Comparison of ENCODE assay signal across 22 cellular contexts in genomic region chr7:25786958-25787730, GRCh38.
DNase-seq lines count a peak whose midpoint lies in the region; ATAC-seq, FAIRE-seq and TF ChIP-seq lines count a peak whose summit lies in the region.
"Had no signal": no experiment of that assay in that cellular context is flagged by ENCODE, and none has a peak within 500 bp of the region (broad histone marks: within the 10 kb centered on the region; RNA-seq: fewer than 3 reads in every experiment).

No MANE protein-coding gene starts in this region.

- no peak overlapping the region for H3K4me2 ChIP-seq in mammary epithelial cell (ENCODE audit: insufficient read depth, low read depth, low read length)

- TF ChIP-seq CTCF in lower lobe of right lung (IDR thresholded peaks at IDR 0.05) = no peak
- TF ChIP-seq CTCF in mammary epithelial cell (conservative IDR thresholded peaks at IDR 0.05 in 1 of 2, IDR thresholded peaks at IDR 0.05 in 1 of 2; ENCODE audit: extremely low read depth in 1 of 2, insufficient read depth in 1 of 2, low read depth in 1 of 2, low read length in 2 of 2) = no peak
- TF ChIP-seq CTCF in Caco-2 (IDR thresholded peaks at IDR 0.05; ENCODE audit: insufficient read depth in 1 of 2, low read depth in 1 of 2, low read length in 1 of 2, severe bottlenecking in 1 of 2, unreplicated experiment in 1 of 2) = no peak

- H3K27me3 ChIP-seq in lower lobe of right lung (ENCODE audit: low read depth) (no peaks in the 10 kb centered on the region), stomach smooth muscle (ENCODE audit: control insufficient read depth in 1 of 2, insufficient read depth in 2 of 2, low read length in 2 of 2) (no peaks in the 10 kb centered on the region), mammary epithelial cell (ENCODE audit: insufficient read depth, low read length) (no peaks in the 10 kb centered on the region), Caco-2 (replicated peaks; ENCODE audit: control insufficient read depth, insufficient read depth, low read length) (no peaks in the 10 kb centered on the region; the same call in 1 of the 2 replicates)

- intact Hi-C loops in lower lobe of right lung (cut with DNase I) (no loop called here), mammary epithelial cell (cut with micrococcal nuclease) (no loop called here), Caco-2 (cut with micrococcal nuclease; ENCODE audit: unreplicated experiment) (no loop called here)

- no peaks in the 10 kb centered on the region for H4K20me1 ChIP-seq in mammary epithelial cell (ENCODE audit: insufficient read depth, low read length)

- ATAC-seq in lower lobe of right lung (peak in 1 of 2 donors; percentile 24), HG02610 (IDR thresholded peaks at IDR 0.05; ENCODE audit: unreplicated experiment) (no peak)
- ATAC-seq: K562; stimulated activated effector memory CD8-positive, alpha-beta T cell treated with anti-CD3 and anti-CD28 coated beads, Interleukin-12 subunit alpha, Interleukin-12 subunit beta, amount 100 ng/mL, for 72 hours had no signal

- POLR2A ChIA-PET in Caco-2 (lab: Charles Lee) = no interaction called here

- no TSS peak for BruUV-seq in mammary epithelial cell (replicated peaks; lab: Mats Ljungman, UMichigan)
- BruUV-seq in Caco-2 (replicated peaks; lab: Mats Ljungman, UMichigan) = no TSS peak

- H3K79me2 ChIP-seq in mammary epithelial cell (ENCODE audit: insufficient read depth, low read length) = no peaks in the 10 kb centered on the region

- CTCF ChIA-PET in mammary epithelial cell (lab: Charles Lee; ENCODE audit: low non-redundant PET) = no interaction called here
- CTCF ChIA-PET in Caco-2 (lab: Charles Lee) = no interaction called here

- in situ Hi-C loops in mammary epithelial cell (cut with MboI; ENCODE audit: low sequenced_read_pairs in 2 of 2) = no loop called here

- H3K4me3 ChIP-seq in lower lobe of right lung (no peak overlapping the region), stomach smooth muscle (ENCODE audit: low read length in 2 of 2) (no peak overlapping the region), mammary epithelial cell (replicated peaks in 1 of 3; ENCODE audit: insufficient read depth in 1 of 3, low read depth in 2 of 3, low read length in 3 of 3) (no peak overlapping the region), Caco-2 (ENCODE audit: low read depth, low read length) (no peak overlapping the region)
- H3K4me3 ChIP-seq: K562 had no signal

- H3K4me1 Mint-ChIP-seq in Caco-2 (ENCODE audit: low read depth, unreplicated experiment) = no peaks in the 10 kb centered on the region
- H3K4me1 Mint-ChIP-seq: immature natural killer cell; stimulated activated effector memory CD8-positive, alpha-beta T cell treated with anti-CD3 and anti-CD28 coated beads, Interleukin-12 subunit alpha, Interleukin-12 subunit beta, amount 100 ng/mL, for 72 hours had no signal

- H3K9ac ChIP-seq in stomach smooth muscle (ENCODE audit: low read length in 2 of 2) (no peak overlapping the region), mammary epithelial cell (ENCODE audit: insufficient read depth, low read length) (no peak overlapping the region)

- H3K4me1 ChIP-seq in lower lobe of right lung (no peaks in the 10 kb centered on the region), stomach smooth muscle (ENCODE audit: control insufficient read depth, insufficient read depth, low read length) (peaks cover 22% of the 10 kb centered on the region), mammary epithelial cell (ENCODE audit: insufficient read depth, low read length) (no peaks in the 10 kb centered on the region), Caco-2 (no peaks in the 10 kb centered on the region)

- WGBS in mammary epithelial cell (ENCODE audit: low coverage, missing lambda C conversion rate) = 62% methylated on average over 2 of the region's 2 CpGs

- peaks cover 20% of the 10 kb centered on the region for H3K27me3 Mint-ChIP-seq in Caco-2 (ENCODE audit: insufficient read depth, unreplicated experiment)

- H3K36me3 ChIP-seq in lower lobe of right lung = no peaks in the 10 kb centered on the region
- H3K36me3 ChIP-seq in stomach smooth muscle (ENCODE audit: control insufficient read depth in 2 of 2, insufficient read depth in 2 of 2, low read length in 2 of 2) = no peaks in the 10 kb centered on the region
- H3K36me3 ChIP-seq in mammary epithelial cell (ENCODE audit: insufficient read depth, low read length) = no peaks in the 10 kb centered on the region
- no peaks in the 10 kb centered on the region for H3K36me3 ChIP-seq in Caco-2 (ENCODE audit: control insufficient read depth, insufficient read depth, low read length)

- peak; percentile 11 for DNase-seq in GM03348 (ENCODE audit: low spot score)
- no peak for DNase-seq in lower lobe of right lung
- no peak for DNase-seq in mammary epithelial cell
- no peak for DNase-seq in Caco-2
- no peak for DNase-seq in activated T-cell treated with anti-CD3 and anti-CD28 coated beads, Interleukin-2, amount 50 U/mL, for 48 hours
- DNase-seq: activated CD4-positive, CD25-positive, alpha-beta regulatory T cell treated with anti-CD3 and anti-CD28 coated beads, Interleukin-2, amount 50 U/mL, for 72 hours; activated CD8-positive, alpha-beta memory T cell treated with anti-CD3 and anti-CD28 coated beads, Interleukin-2, amount 50 U/mL, for 4 hours; activated naive CD4-positive, alpha-beta T cell treated with anti-CD3 and anti-CD28 coated beads, Interleukin-2, amount 50 U/mL, for 16 hours; Calu3; HFFc6; immature natural killer cell; midbrain; NCI-H1105 treated with DMSO at 0.1 percent for 48 hours; NK-92 treated with Interleukin-12 subunit alpha and Interleukin-12 subunit beta, amount 100 ng/mL, for 24 hours; occipital lobe; SHP77 treated with DMSO at 0.1 percent for 48 hours had no signal

- no peak overlapping the region for H2AFZ ChIP-seq in mammary epithelial cell (ENCODE audit: low read depth, low read length)

- dilution Hi-C loops in mammary epithelial cell (cut with HindIII; ENCODE audit: low sequenced_read_pairs) = no loop called here

- H3K27ac Mint-ChIP-seq in Caco-2 (ENCODE audit: unreplicated experiment) = no peak overlapping the region
- H3K27ac Mint-ChIP-seq: HFFc6; immature natural killer cell; stimulated activated effector memory CD8-positive, alpha-beta T cell treated with anti-CD3 and anti-CD28 coated beads, Interleukin-12 subunit alpha, Interleukin-12 subunit beta, amount 100 ng/mL, for 72 hours had no signal

- H3K9me3 Mint-ChIP-seq in Caco-2 (ENCODE audit: unreplicated experiment) = no peaks in the 10 kb centered on the region
- H3K9me3 Mint-ChIP-seq: stimulated activated effector memory CD8-positive, alpha-beta T cell treated with anti-CD3 and anti-CD28 coated beads, Interleukin-12 subunit alpha, Interleukin-12 subunit beta, amount 100 ng/mL, for 72 hours had no signal

- no peak overlapping the region for H3K4me3 Mint-ChIP-seq in Caco-2 (ENCODE audit: unreplicated experiment)
- H3K4me3 Mint-ChIP-seq: HFFc6; immature natural killer cell; stimulated activated effector memory CD8-positive, alpha-beta T cell treated with anti-CD3 and anti-CD28 coated beads, Interleukin-12 subunit alpha, Interleukin-12 subunit beta, amount 100 ng/mL, for 72 hours had no signal

- no peaks in the 10 kb centered on the region for H3K9me3 ChIP-seq in lower lobe of right lung
- no peaks in the 10 kb centered on the region for H3K9me3 ChIP-seq in stomach smooth muscle (ENCODE audit: control insufficient read depth in 2 of 2, low read length in 2 of 2)
- H3K9me3 ChIP-seq in mammary epithelial cell (replicated peaks; ENCODE audit: insufficient read depth, low read length) = no peaks in the 10 kb centered on the region
- H3K9me3 ChIP-seq in Caco-2 = no peaks in the 10 kb centered on the region

- H3K27ac ChIP-seq in lower lobe of right lung (peak overlapping the region; percentile 34), stomach smooth muscle (ENCODE audit: low read length) (peak overlapping the region; percentile 50), mammary epithelial cell (ENCODE audit: insufficient read depth, low read depth, low read length) (no peak overlapping the region)

- H3K36me3 Mint-ChIP-seq in Caco-2 (ENCODE audit: insufficient read depth, unreplicated experiment) = no peaks in the 10 kb centered on the region
- H3K36me3 Mint-ChIP-seq: immature natural killer cell; stimulated activated effector memory CD8-positive, alpha-beta T cell treated with anti-CD3 and anti-CD28 coated beads, Interleukin-12 subunit alpha, Interleukin-12 subunit beta, amount 100 ng/mL, for 72 hours had no signal

- peak; percentile 99 for FAIRE-seq in endometrium (lab: Jason Lieb, UNC)
- FAIRE-seq: bronchial epithelial cell, K562 had no signal
